ENCODE assay signal across 8 cellular contexts in genomic region chr3:177538064-177538742, GRCh38.
DNase-seq lines count a peak whose midpoint lies in the region; ATAC-seq lines count a peak whose summit lies in the region.
"Had no signal": no experiment of that assay in that cellular context is flagged by ENCODE, and none has a peak within 500 bp of the region (broad histone marks: within the 10 kb centered on the region; RNA-seq: fewer than 3 reads in every experiment).

No MANE protein-coding gene starts in this region.

- H3K36me3 ChIP-seq in HUES48 (ENCODE audit: control insufficient read depth, insufficient read depth, low read length) = no peaks in the 10 kb centered on the region

- H3K27ac ChIP-seq in HUES48 (ENCODE audit: low read depth, low read length) = peak overlapping the region; percentile 52

- no peak overlapping the region; the same call in 1 of the 2 replicates for H3K9ac ChIP-seq in HUES48 (ENCODE audit: low read depth, low read length)

- DNase-seq in hepatic stellate cell (ENCODE audit: low spot score) (peak; percentile 56), DMS53 (lab: John Stamatoyannopoulos, UW) (no peak), KBM-7 (no peak)
- no peak for DNase-seq in stimulated activated effector memory CD8-positive, alpha-beta T cell treated with anti-CD3 and anti-CD28 coated beads, Interleukin-12 subunit alpha, Interleukin-12 subunit beta, amount 100 ng/mL, for 72 hours (ENCODE audit: low spot score in 2 of 2)
- DNase-seq: NCI-H1092 had no signal

- H3K27me3 ChIP-seq in HUES48 (ENCODE audit: control insufficient read depth, insufficient read depth, low read length) = no peaks in the 10 kb centered on the region

- no peak for ATAC-seq in activated T-helper 17 cell treated with anti-CD3 and anti-CD28 coated beads, Interleukin-2, amount 50 U/mL, for 72 hours (replicated peaks)
- no peak for ATAC-seq in stimulated activated effector memory CD8-positive, alpha-beta T cell treated with anti-CD3 and anti-CD28 coated beads, Interleukin-12 subunit alpha, Interleukin-12 subunit beta, amount 100 ng/mL, for 72 hours
- ATAC-seq in HG03108 (IDR thresholded peaks at IDR 0.05; ENCODE audit: unreplicated experiment) = no peak

- in situ Hi-C loops in KBM-7 (cut with MboI; ENCODE audit: low pct_unique_long_range_greater_than_20kb, low sequenced_read_pairs) = no loop called here

- no peaks in the 10 kb centered on the region for H3K9me3 Mint-ChIP-seq in activated T-helper 17 cell treated with anti-CD3 and anti-CD28 coated beads, Interleukin-2, amount 50 U/mL, for 72 hours
- H3K9me3 Mint-ChIP-seq in stimulated activated effector memory CD8-positive, alpha-beta T cell treated with anti-CD3 and anti-CD28 coated beads, Interleukin-12 subunit alpha, Interleukin-12 subunit beta, amount 100 ng/mL, for 72 hours = no peaks in the 10 kb centered on the region

- H3K4me3 ChIP-seq in HUES48 (ENCODE audit: low read depth, low read length) = no peak overlapping the region

- H3K27ac Mint-ChIP-seq in activated T-helper 17 cell treated with anti-CD3 and anti-CD28 coated beads, Interleukin-2, amount 50 U/mL, for 72 hours = peak overlapping the region; percentile 60
- peak overlapping the region; percentile 81 for H3K27ac Mint-ChIP-seq in stimulated activated effector memory CD8-positive, alpha-beta T cell treated with anti-CD3 and anti-CD28 coated beads, Interleukin-12 subunit alpha, Interleukin-12 subunit beta, amount 100 ng/mL, for 72 hours

- no peaks in the 10 kb centered on the region for H3K9me3 ChIP-seq in HUES48 (ENCODE audit: control insufficient read depth, insufficient read depth, low read length)

- H3K4me1 Mint-ChIP-seq in activated T-helper 17 cell treated with anti-CD3 and anti-CD28 coated beads, Interleukin-2, amount 50 U/mL, for 72 hours = peaks cover 15% of the 10 kb centered on the region
- H3K4me1 Mint-ChIP-seq in stimulated activated effector memory CD8-positive, alpha-beta T cell treated with anti-CD3 and anti-CD28 coated beads, Interleukin-12 subunit alpha, Interleukin-12 subunit beta, amount 100 ng/mL, for 72 hours = peaks cover 48% of the 10 kb centered on the region

- H3K36me3 Mint-ChIP-seq in activated T-helper 17 cell treated with anti-CD3 and anti-CD28 coated beads, Interleukin-2, amount 50 U/mL, for 72 hours (ENCODE audit: low read depth) = no peaks in the 10 kb centered on the region
- H3K36me3 Mint-ChIP-seq in stimulated activated effector memory CD8-positive, alpha-beta T cell treated with anti-CD3 and anti-CD28 coated beads, Interleukin-12 subunit alpha, Interleukin-12 subunit beta, amount 100 ng/mL, for 72 hours = no peaks in the 10 kb centered on the region

- peak overlapping the region; percentile 67 for H3K4me3 Mint-ChIP-seq in activated T-helper 17 cell treated with anti-CD3 and anti-CD28 coated beads, Interleukin-2, amount 50 U/mL, for 72 hours
- peak overlapping the region; percentile 41 for H3K4me3 Mint-ChIP-seq in stimulated activated effector memory CD8-positive, alpha-beta T cell treated with anti-CD3 and anti-CD28 coated beads, Interleukin-12 subunit alpha, Interleukin-12 subunit beta, amount 100 ng/mL, for 72 hours

- H3K4me1 ChIP-seq in HUES48 (ENCODE audit: control insufficient read depth, insufficient read depth, low read length) = peaks cover 34% of the 10 kb centered on the region

- no peaks in the 10 kb centered on the region for H3K27me3 Mint-ChIP-seq in activated T-helper 17 cell treated with anti-CD3 and anti-CD28 coated beads, Interleukin-2, amount 50 U/mL, for 72 hours
